1 cellular context compared by ENCODE assay signal in the genomic region with DNA sequence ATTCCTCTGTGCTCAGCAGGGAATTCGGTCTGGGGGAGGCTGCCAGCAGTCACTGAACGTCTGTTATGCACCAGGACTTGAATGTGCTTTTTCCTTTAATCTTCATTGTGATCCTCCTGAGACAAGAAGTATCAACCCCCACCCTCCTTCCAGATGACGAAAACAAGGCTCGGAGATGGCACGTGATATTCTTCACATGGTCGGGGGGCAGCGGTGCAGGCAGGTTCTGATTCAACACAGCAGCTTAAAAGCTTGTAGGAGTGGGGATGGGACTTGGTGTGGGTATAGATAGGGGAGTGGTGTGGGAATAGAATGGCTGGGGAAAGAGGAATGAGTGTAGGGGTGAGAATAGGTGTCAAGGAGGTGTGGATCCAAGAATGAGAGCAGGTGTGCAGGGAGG.
TF ChIP-seq lines count a peak whose summit lies in the region.

No MANE protein-coding gene starts in this region.

TF ChIP-seq in K562, 482 proteins besides CTCF, POLR2A, EP300 and RAD21:
- no peak for TF ChIP-seq NR2F6 (CRISPR knock-in tag; IDR thresholded peaks at IDR 0.05)
- TF ChIP-seq SNRNP70 (optimal IDR thresholded peaks at IDR 0.05; ENCODE audit: low read depth, low read length): no peak
- TF ChIP-seq HNRNPLL (IDR thresholded peaks at IDR 0.05; ENCODE audit: low read depth, low read length, poor library complexity, severe bottlenecking): no peak
- TF ChIP-seq BHLHE40 (IDR thresholded peaks at IDR 0.05; ENCODE audit: low read length): 0 out of 2 replicates have a peak, but pooled peaks have one; percentile 30
- no peak for TF ChIP-seq NFIX (CRISPR knock-in tag; IDR thresholded peaks at IDR 0.05; ENCODE audit: low read depth)
